In genomic region chr5:31135542-31135941, GRCh38 we compare ENCODE assay signal across 26 cellular contexts. TPM values are rescaled to one million over a fixed set of nuclear protein-coding genes. Genes with fewer than 3 reads are reported as not detected.
"Had no signal": no experiment of that assay in that cellular context is flagged by ENCODE, and none has a peak within 500 bp of the region (broad histone marks: within the 10 kb centered on the region; RNA-seq: fewer than 3 reads in every experiment).

No MANE protein-coding gene starts in this region.

- H3K9me3 ChIP-seq: esophagus squamous epithelium, gastrocnemius medialis, heart right ventricle, left lung, lower lobe of right lung, mucosa of descending colon had no signal

- ATAC-seq: gastrocnemius medialis, heart right ventricle, left cardiac atrium, left lung, left ventricle myocardium superior, lower lobe of right lung, mucosa of descending colon had no signal

- FAIRE-seq: colon, endothelial cell of umbilical vein, islet of Langerhans, keratinocyte had no signal

- H3K27ac ChIP-seq: coronary artery, dorsolateral prefrontal cortex, esophagus squamous epithelium, gastrocnemius medialis, heart right ventricle, left lung, lower lobe of right lung had no signal

- H3K4me1 ChIP-seq: esophagus squamous epithelium, gastrocnemius medialis, left lung, lower lobe of right lung had no signal

- H3K4me3 ChIP-seq: coronary artery, dorsolateral prefrontal cortex, esophagus squamous epithelium, gastrocnemius medialis, heart right ventricle, left lung, lower lobe of right lung, mucosa of descending colon had no signal

- DNase-seq: dermis blood vessel endothelial cell; dorsolateral prefrontal cortex; effector CD4-positive, alpha-beta T cell; effector memory CD4-positive, alpha-beta T cell; esophagus squamous epithelium; foreskin fibroblast; foreskin melanocyte; gastrocnemius medialis; glutamatergic neuron; head of caudate nucleus; heart right ventricle; hippocampal formation; left cardiac atrium; left lung; left ventricle myocardium superior; lower lobe of right lung; mesenchymal stem cell; mucosa of descending colon; naive B cell had no signal

- H3K36me3 ChIP-seq: esophagus squamous epithelium, gastrocnemius medialis, heart right ventricle, left lung, lower lobe of right lung had no signal

- H3K27me3 ChIP-seq: esophagus squamous epithelium, gastrocnemius medialis, heart right ventricle, left lung had no signal

RNA-seq across cellular contexts. Expression of gene CDH6, which starts 57.9 kb away (rescaled TPM):
- total RNA-seq: endothelial cell of umbilical vein, lung microvascular endothelial cell, myocyte had no signal
